In the genomic region with DNA sequence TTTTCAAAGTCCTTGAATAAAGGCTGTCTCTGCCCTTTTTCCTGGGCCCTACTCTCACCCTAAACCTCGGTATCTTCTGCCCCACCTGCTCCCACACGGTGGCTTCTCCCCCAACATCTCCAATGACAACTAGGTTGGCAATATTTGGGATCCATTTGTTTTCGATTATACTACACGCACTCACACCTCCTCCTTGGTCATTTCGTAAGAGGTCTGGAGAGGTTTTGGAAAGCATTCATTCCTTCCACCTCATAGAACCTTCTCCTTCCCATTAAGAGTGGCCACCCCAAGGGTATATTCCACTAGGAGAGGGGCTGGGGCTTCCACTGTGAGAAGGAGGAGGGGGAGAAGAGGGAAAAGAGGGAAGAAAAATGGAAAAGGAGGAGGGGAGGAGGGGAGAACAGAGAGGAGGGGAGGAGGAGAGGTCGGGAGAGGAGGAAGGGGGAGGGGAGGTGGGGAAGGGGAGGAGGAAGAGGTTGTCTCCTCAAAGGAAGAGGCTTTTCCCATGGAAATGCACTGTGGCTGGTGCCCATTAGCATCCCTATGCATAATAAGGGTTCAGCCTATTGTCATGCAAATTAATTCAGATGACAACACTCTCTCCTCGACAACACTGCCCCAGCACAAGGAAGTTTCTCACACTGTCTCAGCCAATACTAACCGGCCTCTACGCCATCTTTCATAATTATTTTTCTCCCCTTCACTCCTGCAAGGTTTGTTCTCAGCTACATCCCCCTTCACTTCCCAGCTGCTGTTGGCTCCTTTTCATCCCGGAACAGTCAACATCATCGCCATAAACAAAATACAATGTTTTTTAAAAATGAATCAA, we compare ENCODE assay signal across 12 cellular contexts. TPM values are rescaled to one million over a fixed set of nuclear protein-coding genes. Genes with fewer than 3 reads are reported as not detected.
DNase-seq lines count a peak whose midpoint lies in the region; ATAC-seq, FAIRE-seq and TF ChIP-seq lines count a peak whose summit lies in the region.
"Had no signal": no experiment of that assay in that cellular context is flagged by ENCODE, and none has a peak within 500 bp of the region (broad histone marks: within the 10 kb centered on the region; RNA-seq: fewer than 3 reads in every experiment).

No MANE protein-coding gene starts in this region.

- no TSS peak for BruUV-seq in A673 (replicated peaks; lab: Mats Ljungman, UMichigan)

- CTCF ChIA-PET in A673 (lab: Charles Lee): no interaction called here

- FAIRE-seq in kidney (lab: Jason Lieb, UNC): no peak

- H3K36me3 Mint-ChIP-seq in nephron progenitor cell (ENCODE audit: low read depth): no peaks in the 10 kb centered on the region

- H3K27ac Mint-ChIP-seq in nephron progenitor cell: no peak overlapping the region
- H3K27ac Mint-ChIP-seq: dendritic cell treated with granulocyte-macrophage colony-stimulating factor and Interleukin-4, amounts not matched to agents 40 ng/mL and 50 ng/mL, for 4 days had no signal

- H3K9ac ChIP-seq in kidney (ENCODE audit: low read length in 2 of 2): no peak overlapping the region

- ATAC-seq in GM18517 (IDR thresholded peaks at IDR 0.05; ENCODE audit: unreplicated experiment): no peak
- no peak for ATAC-seq in HG03135 (IDR thresholded peaks at IDR 0.05; ENCODE audit: unreplicated experiment)

- no peaks in the 10 kb centered on the region for H3K36me3 ChIP-seq in A673 (ENCODE audit: insufficient read depth, low read length, poor library complexity, severe bottlenecking)
- no peaks in the 10 kb centered on the region for H3K36me3 ChIP-seq in ectodermal cell (ENCODE audit: control insufficient read depth, insufficient read depth, low read length)
- H3K36me3 ChIP-seq in mesodermal cell (ENCODE audit: control insufficient read depth, insufficient read depth, low read length): no peaks in the 10 kb centered on the region
- no peaks in the 10 kb centered on the region for H3K36me3 ChIP-seq in kidney (ENCODE audit: control insufficient read depth in 1 of 2, insufficient read depth in 2 of 2, low read length in 2 of 2)
- H3K36me3 ChIP-seq: gastroesophageal sphincter had no signal

- H3K9me3 ChIP-seq in A673 (ENCODE audit: low read depth, low read length, poor library complexity, severe bottlenecking) (no peaks in the 10 kb centered on the region), ectodermal cell (ENCODE audit: control insufficient read depth, low read length) (no peaks in the 10 kb centered on the region), mesodermal cell (ENCODE audit: control insufficient read depth, low read length) (no peaks in the 10 kb centered on the region), kidney (ENCODE audit: control insufficient read depth in 1 of 2, low read length in 2 of 2) (no peaks in the 10 kb centered on the region)
- H3K9me3 ChIP-seq: gastroesophageal sphincter had no signal

- 50 to 53% methylated on average over 11 of the region's 11 CpGs for WGBS in ectodermal cell, 2 experiments
- WGBS in mesodermal cell (ENCODE audit: insufficient coverage in 2 of 2), 2 experiments: 33 to 47% methylated on average over 8 of the region's 11 CpGs

- H3K27ac ChIP-seq in A673 (ENCODE audit: low read depth, low read length, poor library complexity, severe bottlenecking) (no peak overlapping the region), ectodermal cell (ENCODE audit: insufficient read depth, low read depth, low read length, poor library complexity, severe bottlenecking) (peak overlapping the region; percentile 55), mesodermal cell (ENCODE audit: low read depth, low read length, severe bottlenecking) (peak overlapping the region; percentile 86), kidney (ENCODE audit: low read depth in 2 of 2, low read length in 2 of 2) (no peak overlapping the region)
- H3K27ac ChIP-seq: gastroesophageal sphincter had no signal

- POLR2A ChIA-PET in A673 (lab: Charles Lee; ENCODE audit: low non-redundant PET): interaction anchor here (0.6 kb wide), 1 partner anchor 14 kb away, joined by 5 read pairs; no protein-coding TSS in a partner anchor

- DNase-seq in A673 (ENCODE audit: low spot score) (peak; percentile 70), NCI-H2029 treated with DMSO at 0.1 percent for 48 hours (lab: John Stamatoyannopoulos, UW) (peak; percentile 50), nephron progenitor cell (no peak), kidney (no peak)
- DNase-seq: activated CD4-positive, alpha-beta T cell treated with anti-CD3 and anti-CD28 coated beads, Interleukin-2, amount 50 U/mL, for 1 hour; NCI-H748 treated with DMSO at 0.1 percent for 48 hours had no signal

- H3K4me1 ChIP-seq in A673 (ENCODE audit: insufficient read depth, low read length, poor library complexity, severe bottlenecking): peaks cover 8% of the 10 kb centered on the region
- H3K4me1 ChIP-seq in ectodermal cell (ENCODE audit: control insufficient read depth, insufficient read depth, low read length): peaks cover 13% of the 10 kb centered on the region
- H3K4me1 ChIP-seq in mesodermal cell (ENCODE audit: control insufficient read depth, insufficient read depth, low read length, poor library complexity, severe bottlenecking): peaks cover 13% of the 10 kb centered on the region
- H3K4me1 ChIP-seq in kidney (ENCODE audit: control insufficient read depth in 1 of 2, insufficient read depth in 1 of 2, low read depth in 1 of 2, low read length in 2 of 2): peaks cover 0 to 6% of the 10 kb centered on the region in 2 donors

- no peak overlapping the region for H3K4me3 ChIP-seq in A673 (ENCODE audit: low read depth, low read length, poor library complexity, severe bottlenecking)
- no peak overlapping the region for H3K4me3 ChIP-seq in ectodermal cell (ENCODE audit: insufficient read depth, low read depth, low read length)
- no peak overlapping the region for H3K4me3 ChIP-seq in mesodermal cell (ENCODE audit: extremely low read depth, insufficient read depth, low read length, poor library complexity, severe bottlenecking)
- no peak overlapping the region for H3K4me3 ChIP-seq in kidney (ENCODE audit: low read length in 2 of 2)
- H3K4me3 ChIP-seq: gastroesophageal sphincter had no signal

- no peak for TF ChIP-seq CTCF in A673 (conservative IDR thresholded peaks at IDR 0.05; ENCODE audit: low read depth, low read length)
- TF ChIP-seq CTCF in nephron progenitor cell (IDR thresholded peaks at IDR 0.05): no peak
- TF ChIP-seq CTCF in kidney (IDR thresholded peaks at IDR 0.05; ENCODE audit: borderline replicate concordance, extremely low read depth, insufficient read depth): no peak

- H3K4me3 Mint-ChIP-seq in nephron progenitor cell: no peak overlapping the region
- H3K4me3 Mint-ChIP-seq: dendritic cell treated with granulocyte-macrophage colony-stimulating factor and Interleukin-4, amounts not matched to agents 40 ng/mL and 50 ng/mL, for 4 days had no signal

- intact Hi-C loops in A673 (cut with micrococcal nuclease; ENCODE audit: unreplicated experiment): no loop called here
- intact Hi-C loops in kidney (cut with DNase I): no loop called here

- peaks cover 28% of the 10 kb centered on the region for H3K27me3 Mint-ChIP-seq in nephron progenitor cell (ENCODE audit: low read depth, poor library complexity)

- no peaks in the 10 kb centered on the region for H3K27me3 ChIP-seq in A673 (replicated peaks; ENCODE audit: insufficient read depth, low read depth, low read length, poor library complexity)
- H3K27me3 ChIP-seq in ectodermal cell (ENCODE audit: control insufficient read depth, insufficient read depth, low read length, poor library complexity, severe bottlenecking): no peaks in the 10 kb centered on the region

- no peaks in the 10 kb centered on the region for H3K9me3 Mint-ChIP-seq in nephron progenitor cell

- H3K4me1 Mint-ChIP-seq in nephron progenitor cell: peaks cover 11% of the 10 kb centered on the region

RNA-seq across cellular contexts. Expression of a gene that starts 30.0 kb away (rescaled TPM):
- total RNA-seq in A673 (2021) (31.1 and 37.5 TPM in 2 replicates), kidney (79.3 TPM)
- polyA plus RNA-seq in ectodermal cell (2013, experiment 1 of 4): 59.7 TPM
- polyA plus RNA-seq in ectodermal cell (2013, experiment 2 of 4): 51.6 TPM
- polyA plus RNA-seq in ectodermal cell (2013, experiment 3 of 4): 29.5 TPM
- 32.3 TPM for polyA plus RNA-seq in ectodermal cell (2013, experiment 4 of 4)
- 55.4 TPM for polyA plus RNA-seq in mesodermal cell (2013, experiment 1 of 2)
- polyA plus RNA-seq in mesodermal cell (2013, experiment 2 of 2): 37.4 TPM
- polyA plus RNA-seq in kidney (ENCODE audit: insufficient read depth, low read depth, low replicate concordance): 5.8 TPM

Comparison
In these comparisons a context has a peak if more than half of its experiments do, and no peak if none do; other contexts are left out.
1. DNase-seq: peak in A673 (single experiment) and NCI-H2029 treated with DMSO at 0.1 percent for 48 hours (single experiment); none in nephron progenitor cell (single experiment) and kidney (single experiment).
2. H3K27ac ChIP-seq: peak in ectodermal cell (single experiment) and mesodermal cell (single experiment); none in A673 (single experiment) and kidney (0 of 2).